Comparison of ENCODE assay signal across 24 cellular contexts in genomic region chr2:208020253-208020652, GRCh38.
"Had no signal": no experiment of that assay in that cellular context is flagged by ENCODE, and none has a peak within 500 bp of the region (broad histone marks: within the 10 kb centered on the region; RNA-seq: fewer than 3 reads in every experiment).

No MANE protein-coding gene starts in this region.

- H3K9me3 ChIP-seq: left ventricle myocardium inferior, neutrophil, right atrium auricular region, right lobe of liver, tibial nerve, uterus had no signal

- DNase-seq: islet precursor cell; left ventricle myocardium inferior; mesendoderm; naive B cell; natural killer cell; nephron progenitor cell; occipital lobe; right lobe of liver; stimulated activated CD4-positive, alpha-beta T cell treated with anti-CD3 and anti-CD28 coated beads, Interleukin-1b, Interleukin-23, amount 100 ng/mL, for 48 hours; stimulated activated CD4-positive, alpha-beta T cell treated with anti-CD3 and anti-CD28 coated beads, Interleukin-2, amount 100 ng/mL, for 48 hours; stimulated activated CD4-positive, alpha-beta T cell treated with anti-CD3 and anti-CD28 coated beads, Interleukin-4, amount 100 ng/mL, for 4 hours; stimulated activated CD8-positive, alpha-beta memory T cell treated with anti-CD3 and anti-CD28 coated beads, Interleukin-4, amount 100 ng/mL, for 48 hours; stimulated activated naive CD4-positive, alpha-beta T cell treated with Interleukin-2 at 50 U/mL for 16 hours; stimulated activated naive CD8-positive, alpha-beta T cell treated with anti-CD3 and anti-CD28 coated beads, Interleukin-15, amount 100 ng/mL, for 72 hours; substantia nigra; uterus had no signal

- H3K36me3 ChIP-seq: neural progenitor cell, neutrophil, right atrium auricular region, right lobe of liver, tibial nerve, uterus had no signal

- H3K4me3 ChIP-seq: left ventricle myocardium inferior, lung, neural progenitor cell, right atrium auricular region, right lobe of liver, smooth muscle cell, tibial nerve, uterus had no signal

- ATAC-seq: natural killer cell; right lobe of liver; stimulated activated memory B cell treated with anti-CD40 and anti-IgM and Interleukin-4, amounts not matched to agents 10 μg/mL and 1 μg/mL and 100 μg/mL, for 72 hours; stimulated activated naive CD8-positive, alpha-beta T cell treated with anti-CD3 and anti-CD28 coated beads, Interleukin-15, amount 100 ng/mL, for 72 hours had no signal

- H2AFZ ChIP-seq: neural progenitor cell, parathyroid adenoma had no signal

- H3K27me3 ChIP-seq: neural progenitor cell, neutrophil, right atrium auricular region, right lobe of liver, tibial nerve, uterus had no signal

- H3K9ac ChIP-seq: neural progenitor cell, parathyroid adenoma had no signal

- H3K4me2 ChIP-seq: neural progenitor cell, smooth muscle cell had no signal

- H3K27ac ChIP-seq: left ventricle myocardium inferior, neural progenitor cell, neutrophil, right atrium auricular region, right lobe of liver, tibial nerve, uterus had no signal
